Comparison of ENCODE assay signal across 11 cellular contexts in the genomic region with DNA sequence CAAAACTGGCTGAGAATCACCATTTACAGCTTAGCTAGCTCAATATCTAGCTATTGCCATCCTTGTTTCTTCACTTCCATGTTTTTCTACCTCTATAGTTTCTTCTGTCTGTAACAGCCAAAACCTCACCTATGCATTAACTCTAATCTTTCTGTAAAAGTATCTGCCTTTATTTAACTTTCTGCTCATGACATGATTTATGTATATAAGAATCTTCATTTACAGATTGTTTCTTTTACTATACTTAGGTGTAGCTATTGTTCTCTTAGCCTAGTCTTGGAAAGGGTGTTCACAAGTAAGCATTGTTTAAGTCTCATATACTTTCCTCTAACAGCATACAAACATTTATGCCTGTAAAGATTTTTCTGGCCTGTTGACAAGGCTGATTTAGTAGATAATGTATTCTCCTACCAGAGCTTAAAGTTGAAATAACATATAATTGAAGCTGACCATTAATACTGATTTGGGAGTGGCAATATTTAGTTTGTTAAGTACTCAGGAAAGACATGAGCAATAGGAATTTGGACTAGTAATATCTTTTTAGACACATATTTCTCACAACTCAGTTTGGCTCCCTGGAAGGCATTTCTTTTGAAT. TPM values are rescaled to one million over a fixed set of nuclear protein-coding genes. Genes with fewer than 3 reads are reported as not detected.
DNase-seq lines count a peak whose midpoint lies in the region; ATAC-seq and TF ChIP-seq lines count a peak whose summit lies in the region.
"Had no signal": no experiment of that assay in that cellular context is flagged by ENCODE, and none has a peak within 500 bp of the region (broad histone marks: within the 10 kb centered on the region; RNA-seq: fewer than 3 reads in every experiment).

No MANE protein-coding gene starts in this region.

- H3K4me2 ChIP-seq in BLaER1: peak overlapping the region; percentile 65

- peaks cover 51% of the 10 kb centered on the region for H3K4me1 ChIP-seq in BLaER1

- no peaks in the 10 kb centered on the region for H3K9me3 Mint-ChIP-seq in activated T-helper 17 cell treated with anti-CD3 and anti-CD28 coated beads, Interleukin-2, amount 50 U/mL, for 72 hours
- H3K9me3 Mint-ChIP-seq in naive B cell: peaks cover 0 to 6% (median 0%) of the 10 kb centered on the region in 7 donors

- peaks cover 6% of the 10 kb centered on the region; the same call in 1 of the 2 replicates for H3K9me3 ChIP-seq in BLaER1
- H3K9me3 ChIP-seq: pancreas had no signal

- H3K4me3 ChIP-seq in BLaER1: no peak overlapping the region
- no peak overlapping the region for H3K4me3 ChIP-seq in HL-60 (replicated peaks; ENCODE audit: insufficient read depth, low read length)
- H3K4me3 ChIP-seq: pancreas had no signal

- H3K27me3 ChIP-seq in BLaER1 (no peaks in the 10 kb centered on the region), HL-60 (ENCODE audit: insufficient read depth, poor library complexity, severe bottlenecking) (no peaks in the 10 kb centered on the region)
- H3K27me3 ChIP-seq: pancreas had no signal

- H3K27me3 Mint-ChIP-seq in activated T-helper 17 cell treated with anti-CD3 and anti-CD28 coated beads, Interleukin-2, amount 50 U/mL, for 72 hours: no peaks in the 10 kb centered on the region
- no peaks in the 10 kb centered on the region for H3K27me3 Mint-ChIP-seq in naive B cell

- no peak for ATAC-seq in activated T-helper 17 cell treated with anti-CD3 and anti-CD28 coated beads, Interleukin-2, amount 50 U/mL, for 72 hours (replicated peaks)
- ATAC-seq in naive B cell (ENCODE audit: low read depth in 2 of 2): no peak
- ATAC-seq in HG03039 (IDR thresholded peaks at IDR 0.05; ENCODE audit: unreplicated experiment): no peak
- ATAC-seq in GM19324 (IDR thresholded peaks at IDR 0.05; ENCODE audit: low FRiP score, unreplicated experiment): no peak

- no peaks in the 10 kb centered on the region for H3K36me3 Mint-ChIP-seq in activated T-helper 17 cell treated with anti-CD3 and anti-CD28 coated beads, Interleukin-2, amount 50 U/mL, for 72 hours (ENCODE audit: low read depth)
- H3K36me3 Mint-ChIP-seq in naive B cell: peaks cover 0 to 8% of the 10 kb centered on the region in 2 donors

- no peak for DNase-seq in HL-60 (ENCODE audit: low read depth in 1 of 2, low spot score in 1 of 2)
- no peak for DNase-seq in naive B cell
- no peak for DNase-seq in activated CD4-positive, CD25-positive, alpha-beta regulatory T cell treated with anti-CD3 and anti-CD28 coated beads, Interleukin-2, amount 50 U/mL, for 72 hours
- DNase-seq in effector CD4-positive, alpha-beta T cell: no peak
- DNase-seq: activated T-cell treated with anti-CD3 and anti-CD28 coated beads, Interleukin-2, amount 50 U/mL, for 48 hours; COR-L47; pancreas had no signal

- peak overlapping the region; percentile 65 for H3K27ac Mint-ChIP-seq in activated T-helper 17 cell treated with anti-CD3 and anti-CD28 coated beads, Interleukin-2, amount 50 U/mL, for 72 hours
- peak overlapping the region in 4 of 6 donors; percentile 1 to 33 (median 28) for H3K27ac Mint-ChIP-seq in naive B cell

- H3K4me3 Mint-ChIP-seq in activated T-helper 17 cell treated with anti-CD3 and anti-CD28 coated beads, Interleukin-2, amount 50 U/mL, for 72 hours: peak overlapping the region; percentile 5
- H3K4me3 Mint-ChIP-seq in naive B cell: no peak overlapping the region

- H3K27ac ChIP-seq in BLaER1 (peak overlapping the region; percentile 55), HL-60 (replicated peaks) (peak overlapping the region; percentile 74)

- H3K9ac ChIP-seq in BLaER1: no peak overlapping the region

- no peaks in the 10 kb centered on the region for H4K20me1 ChIP-seq in BLaER1

- H3K4me1 Mint-ChIP-seq in activated T-helper 17 cell treated with anti-CD3 and anti-CD28 coated beads, Interleukin-2, amount 50 U/mL, for 72 hours: peaks cover 9% of the 10 kb centered on the region
- H3K4me1 Mint-ChIP-seq in naive B cell: peaks cover 22 to 37% (median 36%) of the 10 kb centered on the region in 3 donors

- TF ChIP-seq CTCF in HL-60 (IDR thresholded peaks at IDR 0.05; ENCODE audit: insufficient read depth, low read length): no peak

- H3K36me3 ChIP-seq in BLaER1: peaks cover 6% of the 10 kb centered on the region; the same call in 1 of the 2 replicates
- H3K36me3 ChIP-seq: pancreas had no signal

RNA-seq across cellular contexts. Expression of gene FILIP1L, which starts 9.4 kb away (rescaled TPM):
- total RNA-seq in activated T-helper 17 cell treated with anti-CD3 and anti-CD28 coated beads, Interleukin-2, amount 50 U/mL, for 72 hours: under 1 TPM; 0.35 to 0.50 TPM
- 1 to 10 TPM in 2 of 6 donors, under 1 TPM in 3, not detected in 1; 0.29 to 1.2 (median 0.99) TPM for polyA plus RNA-seq in naive B cell (ENCODE audit: low read depth in 6 of 6)
